22 cellular contexts compared by ENCODE assay signal in the genomic region with DNA sequence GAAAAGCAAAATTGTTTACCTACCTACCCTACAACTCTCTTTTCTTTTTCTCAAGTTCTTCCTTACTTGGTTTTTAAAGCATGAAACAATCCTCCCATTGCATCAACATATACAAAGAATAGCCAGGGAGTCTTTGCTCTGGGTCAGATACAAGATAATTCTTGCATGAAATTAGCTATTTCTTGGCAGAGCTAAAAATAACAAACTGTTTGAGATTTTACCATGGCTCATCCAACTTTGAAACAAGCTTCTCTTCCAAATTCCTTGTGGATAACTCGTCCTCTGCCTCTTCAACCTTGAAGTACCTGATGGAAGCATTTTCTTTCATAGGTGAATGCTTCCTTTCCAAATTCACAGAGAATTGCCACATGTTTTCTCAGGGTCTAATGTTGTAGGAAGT. TPM values are rescaled to one million over a fixed set of nuclear protein-coding genes. Genes with fewer than 3 reads are reported as not detected.
A peak's percentile ranks its signal among the peaks of the same experiment; 100 is the strongest.
DNase-seq lines count a peak whose midpoint lies in the region; ATAC-seq and TF ChIP-seq lines count a peak whose summit lies in the region.
"Had no signal": no experiment of that assay in that cellular context is flagged by ENCODE, and none has a peak within 500 bp of the region (broad histone marks: within the 10 kb centered on the region; RNA-seq: fewer than 3 reads in every experiment).

No MANE protein-coding gene starts in this region.

- H3K27ac Mint-ChIP-seq in T-helper 1 cell treated with Interleukin-12 subunit alpha and Interleukin-12 subunit beta and Interleukin-4 antibody, amounts not matched to agents 30 μg/mL and 1 μg/mL, for 36 hours: peak overlapping the region; percentile 49
- H3K27ac Mint-ChIP-seq in T-cell (peak overlapping the region; percentile 69 to 88), natural killer cell (peak overlapping the region; percentile 17 to 87)

- H3K27me3 Mint-ChIP-seq in T-helper 1 cell treated with Interleukin-12 subunit alpha and Interleukin-12 subunit beta and Interleukin-4 antibody, amounts not matched to agents 30 μg/mL and 1 μg/mL, for 36 hours (ENCODE audit: low read depth): no peaks in the 10 kb centered on the region
- H3K27me3 Mint-ChIP-seq in T-cell: no peaks in the 10 kb centered on the region
- no peaks in the 10 kb centered on the region for H3K27me3 Mint-ChIP-seq in natural killer cell (ENCODE audit: low read depth in 2 of 2)

- POLR2A ChIA-PET in T-cell (lab: Charles Lee): interaction anchor here (0.7 to 0.9 kb wide), 2 partner anchors 20 to 304 kb away, joined by 3 read pairs; no protein-coding TSS in a partner anchor
- POLR2A ChIA-PET in PC-3 (lab: Charles Lee; ENCODE audit: unreplicated experiment): no interaction called here

- CTCF ChIA-PET in T-cell (lab: Charles Lee): no interaction called here
- CTCF ChIA-PET in PC-3 (lab: Charles Lee): no interaction called here

- peaks cover 7% of the 10 kb centered on the region for H3K36me3 Mint-ChIP-seq in T-helper 1 cell treated with Interleukin-12 subunit alpha and Interleukin-12 subunit beta and Interleukin-4 antibody, amounts not matched to agents 30 μg/mL and 1 μg/mL, for 36 hours (ENCODE audit: low read depth)
- H3K36me3 Mint-ChIP-seq in T-cell (no peaks in the 10 kb centered on the region), natural killer cell (no peaks in the 10 kb centered on the region)

- no TSS peak for BruUV-seq in PC-3 (replicated peaks; lab: Mats Ljungman, UMichigan)

- no peak for ATAC-seq in T-cell (replicated peaks in 1 of 4)
- ATAC-seq in natural killer cell: no peak
- no peak for ATAC-seq in GM19397 (IDR thresholded peaks at IDR 0.05; ENCODE audit: unreplicated experiment)
- no peak for ATAC-seq in PC-3
- no peak for ATAC-seq in heart right ventricle
- ATAC-seq: gastroesophageal sphincter had no signal

- no peaks in the 10 kb centered on the region for H3K9me3 ChIP-seq in PC-3 (ENCODE audit: low read length)
- H3K9me3 ChIP-seq in heart right ventricle: no peaks in the 10 kb centered on the region
- H3K9me3 ChIP-seq: BLaER1 treated with 17β-estradiol and CSF1 and Interleukin-3, amounts not matched to agents 10 nM and 100 nM; gastroesophageal sphincter; tibial nerve had no signal

- 63 to 70% methylated on average over 1 of the region's 1 CpG for WGBS in heart right ventricle, 2 donors

- 0 out of 2 replicates have a peak, but pooled peaks cover 3% of the 10 kb centered on the region for H3K4me1 ChIP-seq in PC-3 (ENCODE audit: insufficient read depth, low read length)
- H3K4me1 ChIP-seq in heart right ventricle: peaks cover 0 to 19% (median 0%) of the 10 kb centered on the region in 9 donors

- intact Hi-C loops in natural killer cell (cut with micrococcal nuclease) (no loop called here), PC-3 (cut with micrococcal nuclease) (no loop called here), heart right ventricle (cut with DNase I) (loop anchor here in 1 of 10 donors (10.0 kb wide), 1 partner anchor 183 kb away; no protein-coding TSS in a partner anchor)

- peaks cover 27% of the 10 kb centered on the region for H3K4me1 Mint-ChIP-seq in T-helper 1 cell treated with Interleukin-12 subunit alpha and Interleukin-12 subunit beta and Interleukin-4 antibody, amounts not matched to agents 30 μg/mL and 1 μg/mL, for 36 hours (ENCODE audit: low read depth)
- peaks cover 15 to 37% (median 34%) of the 10 kb centered on the region in 3 donors for H3K4me1 Mint-ChIP-seq in T-cell
- peaks cover 24 to 25% of the 10 kb centered on the region in 2 donors for H3K4me1 Mint-ChIP-seq in natural killer cell

- H3K36me3 ChIP-seq in PC-3 (ENCODE audit: low read depth, low read length) (no peaks in the 10 kb centered on the region), heart right ventricle (no peaks in the 10 kb centered on the region)
- H3K36me3 ChIP-seq: BLaER1 treated with 17β-estradiol and CSF1 and Interleukin-3, amounts not matched to agents 10 nM and 100 nM; gastroesophageal sphincter; tibial nerve had no signal

- H3K4me3 ChIP-seq in PC-3 (ENCODE audit: low read length) (no peak overlapping the region), heart right ventricle (no peak overlapping the region)
- H3K4me3 ChIP-seq: BLaER1 treated with 17β-estradiol and CSF1 and Interleukin-3, amounts not matched to agents 10 nM and 100 nM; gastroesophageal sphincter; tibial nerve had no signal

- no peaks in the 10 kb centered on the region for H3K9me2 ChIP-seq in PC-3 (replicated peaks; ENCODE audit: low read length)

- no peaks in the 10 kb centered on the region for H4K20me1 ChIP-seq in PC-3 (ENCODE audit: low read length)
- H4K20me1 ChIP-seq: BLaER1 treated with 17β-estradiol and CSF1 and Interleukin-3, amounts not matched to agents 10 nM and 100 nM had no signal

- H3F3A ChIP-seq in PC-3 (ENCODE audit: low read length, unreplicated experiment): no peaks in the 10 kb centered on the region

- H3K4me2 ChIP-seq in PC-3 (ENCODE audit: low read length): no peak overlapping the region

- no peak overlapping the region for H3K9ac ChIP-seq in PC-3 (ENCODE audit: low read length)
- H3K9ac ChIP-seq: BLaER1 treated with 17β-estradiol and CSF1 and Interleukin-3, amounts not matched to agents 10 nM and 100 nM had no signal

- H3K27me3 ChIP-seq in PC-3 (ENCODE audit: low read length) (no peaks in the 10 kb centered on the region), heart right ventricle (no peaks in the 10 kb centered on the region)
- H3K27me3 ChIP-seq: BLaER1 treated with 17β-estradiol and CSF1 and Interleukin-3, amounts not matched to agents 10 nM and 100 nM; gastroesophageal sphincter; tibial nerve had no signal

- peaks cover 4% of the 10 kb centered on the region for H3K9me3 Mint-ChIP-seq in T-helper 1 cell treated with Interleukin-12 subunit alpha and Interleukin-12 subunit beta and Interleukin-4 antibody, amounts not matched to agents 30 μg/mL and 1 μg/mL, for 36 hours
- H3K9me3 Mint-ChIP-seq in T-cell: no peaks in the 10 kb centered on the region
- no peaks in the 10 kb centered on the region for H3K9me3 Mint-ChIP-seq in natural killer cell

- no peak for TF ChIP-seq CTCF in natural killer cell (IDR thresholded peaks at IDR 0.05)
- TF ChIP-seq CTCF in PC-3 (conservative IDR thresholded peaks at IDR 0.05; ENCODE audit: low read depth, low read length): no peak
- no peak for TF ChIP-seq CTCF in heart right ventricle (IDR thresholded peaks at IDR 0.05)

- H3K4me3 Mint-ChIP-seq in T-helper 1 cell treated with Interleukin-12 subunit alpha and Interleukin-12 subunit beta and Interleukin-4 antibody, amounts not matched to agents 30 μg/mL and 1 μg/mL, for 36 hours: no peak overlapping the region
- H3K4me3 Mint-ChIP-seq in T-cell (peak overlapping the region in 1 of 3 donors; percentile 22), natural killer cell (peak overlapping the region; percentile 17)

- no peaks in the 10 kb centered on the region for H3K79me2 ChIP-seq in PC-3 (ENCODE audit: low read length)

- DNase-seq in T-helper 1 cell (no peak), T-cell (no peak), dedifferentiated amniotic fluid mesenchymal stem cell (ENCODE audit: extremely low spot score) (peak; percentile 60), natural killer cell (no peak), PC-3 (no peak), heart right ventricle (no peak)
- DNase-seq: activated CD4-positive, alpha-beta T cell treated with anti-CD3 and anti-CD28 coated beads, Interleukin-2, amount 50 U/mL, for 4 hours; activated effector memory CD4-positive, alpha-beta T cell treated with Interleukin-2 at 50 U/mL for 16 hours; DMS79 treated with DMSO at 0.1 percent for 48 hours; Karpas-422; NCI-H1417; NCI-H2227 treated with DMSO at 0.1 percent for 48 hours; nucleus accumbens; Right ventricle myocardium superior; stimulated activated CD4-positive, alpha-beta T cell treated with anti-CD3 and anti-CD28 coated beads, Interleukin-2, amount 100 ng/mL, for 48 hours; T1000 had no signal

- no peak overlapping the region for H3K27ac ChIP-seq in PC-3 (ENCODE audit: low read length)
- H3K27ac ChIP-seq in heart right ventricle: peak overlapping the region in 1 of 10 donors; percentile 13
- H3K27ac ChIP-seq: 22Rv1, gastroesophageal sphincter, tibial nerve had no signal

- H2AFZ ChIP-seq in PC-3 (ENCODE audit: low read length): no peak overlapping the region

RNA-seq across cellular contexts. Expression of gene CBLB, which starts 9.2 kb away (rescaled TPM):
- total RNA-seq in T-cell (100 to 1,000 TPM in 2 of 5 donors, 10 to 100 TPM in 3; 81.3 to 120 (median 99.6) TPM), natural killer cell (100 to 1,000 TPM; 180 to 287 (median 230) TPM), PC-3 (2014; rRNA removed) (20.0 and 23.9 TPM in 2 replicates), heart right ventricle (10 to 100 TPM; 31.2 to 72.7 (median 46.0) TPM)
- 10 to 100 TPM; 14.2 to 61.7 TPM for polyA plus RNA-seq in heart right ventricle
